ENCODE assay signal across 8 cellular contexts in genomic region chr22:26364066-26365015, GRCh38.
A peak's percentile ranks its signal among the peaks of the same experiment; 100 is the strongest.
DNase-seq lines count a peak whose midpoint lies in the region; ATAC-seq and TF ChIP-seq lines count a peak whose summit lies in the region.

No MANE protein-coding gene starts in this region.

- DNase-seq in GM10266 (ENCODE audit: extremely low spot score) (peak; percentile 52), HPDE6-E6E7 (ENCODE audit: extremely low spot score) (peak; percentile 50), NCI-H82 (lab: John Stamatoyannopoulos, UW) (peak; percentile 93), epithelial cell of esophagus (ENCODE audit: low read depth) (peak; percentile 85), myocyte (ENCODE audit: low read depth) (peak; percentile 83)
- peak; percentile 70 for DNase-seq in activated CD8-positive, alpha-beta T cell treated with anti-CD3 and anti-CD28 coated beads, Interleukin-2, amount 10 ng/mL, durations not matched to agents 7 days and 5 days
- DNase-seq in stimulated activated naive CD8-positive, alpha-beta T cell treated with anti-CD3 and anti-CD28 coated beads, Interleukin-15, Interleukin-2, amounts not matched to agents 100 U/mL and 50 U/mL, for 24 hours: peak; percentile 45

- peaks cover 14% of the 10 kb centered on the region for H3K27me3 Mint-ChIP-seq in activated CD8-positive, alpha-beta T cell treated with anti-CD3 and anti-CD28 coated beads, Interleukin-2, amount 10 ng/mL, durations not matched to agents 7 days and 5 days (ENCODE audit: low read depth)

- no peak overlapping the region for H3K4me3 Mint-ChIP-seq in activated CD8-positive, alpha-beta T cell treated with anti-CD3 and anti-CD28 coated beads, Interleukin-2, amount 10 ng/mL, durations not matched to agents 7 days and 5 days

- H3K36me3 Mint-ChIP-seq in activated CD8-positive, alpha-beta T cell treated with anti-CD3 and anti-CD28 coated beads, Interleukin-2, amount 10 ng/mL, durations not matched to agents 7 days and 5 days (ENCODE audit: low read depth): no peaks in the 10 kb centered on the region

- CTCF ChIA-PET in activated CD8-positive, alpha-beta T cell treated with anti-CD3 and anti-CD28 coated beads, Interleukin-2, amount 10 ng/mL, durations not matched to agents 7 days and 5 days (lab: Charles Lee): interaction anchor here (0.5 to 5.7 kb wide), 28 partner anchors 10 to 1035 kb away, joined by 3 to 76 read pairs (median 4); partner anchors contain the start of genes HPS4 and SRRD

- no peaks in the 10 kb centered on the region for H3K9me3 Mint-ChIP-seq in activated CD8-positive, alpha-beta T cell treated with anti-CD3 and anti-CD28 coated beads, Interleukin-2, amount 10 ng/mL, durations not matched to agents 7 days and 5 days (ENCODE audit: insufficient read depth)

- peak; percentile 91 for ATAC-seq in activated CD8-positive, alpha-beta T cell treated with anti-CD3 and anti-CD28 coated beads, Interleukin-2, amount 10 ng/mL, durations not matched to agents 7 days and 5 days
- ATAC-seq in stimulated activated naive CD8-positive, alpha-beta T cell treated with anti-CD3 and anti-CD28 coated beads, Interleukin-15, Interleukin-2, amounts not matched to agents 100 U/mL and 50 U/mL, for 24 hours: peak; percentile 78
- no peak for ATAC-seq in HG03095 (IDR thresholded peaks at IDR 0.05; ENCODE audit: unreplicated experiment)

- TF ChIP-seq CTCF in GM10266 (IDR thresholded peaks at IDR 0.05; ENCODE audit: control insufficient read depth, insufficient read depth, low read depth, missing control alignments) (peak; percentile 72), epithelial cell of esophagus (IDR thresholded peaks at IDR 0.05; ENCODE audit: insufficient read depth, low read depth, low read length, missing control alignments) (peak; percentile 82)

- no peak overlapping the region for H3K27ac Mint-ChIP-seq in activated CD8-positive, alpha-beta T cell treated with anti-CD3 and anti-CD28 coated beads, Interleukin-2, amount 10 ng/mL, durations not matched to agents 7 days and 5 days

- POLR2A ChIA-PET in activated CD8-positive, alpha-beta T cell treated with anti-CD3 and anti-CD28 coated beads, Interleukin-2, amount 10 ng/mL, durations not matched to agents 7 days and 5 days (lab: Charles Lee): no interaction called here

- no peak overlapping the region for H3K4me3 ChIP-seq in epithelial cell of esophagus (ENCODE audit: low read length)

- peaks cover 6% of the 10 kb centered on the region for H3K4me1 Mint-ChIP-seq in activated CD8-positive, alpha-beta T cell treated with anti-CD3 and anti-CD28 coated beads, Interleukin-2, amount 10 ng/mL, durations not matched to agents 7 days and 5 days (ENCODE audit: low read depth)
